ENCODE assay signal across 8 cellular contexts in genomic region chr16:78098544-78099371, GRCh38. TPM values are rescaled to one million over a fixed set of nuclear protein-coding genes. Genes with fewer than 3 reads are reported as not detected.
DNase-seq lines count a peak whose midpoint lies in the region; ATAC-seq lines count a peak whose summit lies in the region.

No MANE protein-coding gene starts in this region.

- CTCF ChIA-PET in activated CD4-positive, alpha-beta memory T cell treated with anti-CD3 and anti-CD28 coated beads for 36 hours (lab: Charles Lee), result interaction anchor here (0.9 to 1.6 kb wide), 7 partner anchors 11 to 98 kb away, joined by 3 to 9 read pairs (median 3); no protein-coding TSS in a partner anchor

- DNase-seq in NCI-H82 (lab: John Stamatoyannopoulos, UW) (peak; percentile 18), NCI-H82 treated with DMSO at 0.1 percent for 48 hours (lab: John Stamatoyannopoulos, UW; ENCODE audit: unreplicated experiment) (no peak), aorta (no peak)
- DNase-seq in activated CD4-positive, alpha-beta memory T cell treated with anti-CD3 and anti-CD28 coated beads for 36 hours, result peak; percentile 12

- ATAC-seq in stimulated activated memory B cell treated with anti-CD40 and anti-IgM and Interleukin-4, amounts not matched to agents 10 μg/mL and 1 μg/mL and 100 μg/mL, for 72 hours, result no peak
- no peak for ATAC-seq in HG03175 (IDR thresholded peaks at IDR 0.05; ENCODE audit: unreplicated experiment)
- no peak for ATAC-seq in aorta (ENCODE audit: low FRiP score)
- ATAC-seq in HG03342 (IDR thresholded peaks at IDR 0.05; ENCODE audit: unreplicated experiment), result no peak

- peaks cover 38% of the 10 kb centered on the region for H3K4me1 Mint-ChIP-seq in activated CD4-positive, alpha-beta memory T cell treated with anti-CD3 and anti-CD28 coated beads for 36 hours (ENCODE audit: low read depth)
- H3K4me1 Mint-ChIP-seq in stimulated activated memory B cell treated with anti-CD40 and anti-IgM and Interleukin-4, amounts not matched to agents 10 μg/mL and 1 μg/mL and 100 μg/mL, for 72 hours, result peaks cover 22% of the 10 kb centered on the region

- peak overlapping the region; percentile 86 for H3K4me3 Mint-ChIP-seq in activated CD4-positive, alpha-beta memory T cell treated with anti-CD3 and anti-CD28 coated beads for 36 hours
- peak overlapping the region; percentile 89 for H3K4me3 Mint-ChIP-seq in stimulated activated memory B cell treated with anti-CD40 and anti-IgM and Interleukin-4, amounts not matched to agents 10 μg/mL and 1 μg/mL and 100 μg/mL, for 72 hours

- no peaks in the 10 kb centered on the region for H3K27me3 ChIP-seq in aorta (ENCODE audit: control insufficient read depth in 1 of 2, insufficient read depth in 2 of 2, low read length in 1 of 2)

- intact Hi-C loops in activated CD4-positive, alpha-beta memory T cell treated with anti-CD3 and anti-CD28 coated beads for 36 hours (cut with micrococcal nuclease), result loop anchor here (1.0 to 10.0 kb wide), 7 partner anchors 93 to 1502 kb away; partner anchors contain the start of genes MAF and NUDT7
- intact Hi-C loops in aorta (cut with DNase I), result loop anchor here (5.0 to 10.0 kb wide), 2 partner anchors 51 to 424 kb away; no protein-coding TSS in a partner anchor

- H3K27ac Mint-ChIP-seq in activated CD4-positive, alpha-beta memory T cell treated with anti-CD3 and anti-CD28 coated beads for 36 hours, result peak overlapping the region; percentile 91
- H3K27ac Mint-ChIP-seq in stimulated activated memory B cell treated with anti-CD40 and anti-IgM and Interleukin-4, amounts not matched to agents 10 μg/mL and 1 μg/mL and 100 μg/mL, for 72 hours, result peak overlapping the region; percentile 88

- no peaks in the 10 kb centered on the region for H3K9me3 ChIP-seq in aorta (ENCODE audit: control insufficient read depth, low read length)

- peaks cover 1% of the 10 kb centered on the region for H3K36me3 Mint-ChIP-seq in activated CD4-positive, alpha-beta memory T cell treated with anti-CD3 and anti-CD28 coated beads for 36 hours
- H3K36me3 Mint-ChIP-seq in stimulated activated memory B cell treated with anti-CD40 and anti-IgM and Interleukin-4, amounts not matched to agents 10 μg/mL and 1 μg/mL and 100 μg/mL, for 72 hours, result no peaks in the 10 kb centered on the region

- no peaks in the 10 kb centered on the region for H3K9me3 Mint-ChIP-seq in activated CD4-positive, alpha-beta memory T cell treated with anti-CD3 and anti-CD28 coated beads for 36 hours
- H3K9me3 Mint-ChIP-seq in stimulated activated memory B cell treated with anti-CD40 and anti-IgM and Interleukin-4, amounts not matched to agents 10 μg/mL and 1 μg/mL and 100 μg/mL, for 72 hours, result no peaks in the 10 kb centered on the region

- H3K4me3 ChIP-seq in iPS-11a (ENCODE audit: low read depth, low read length), result peak overlapping the region; percentile 95
- peak overlapping the region in 1 of 2 donors; percentile 38 for H3K4me3 ChIP-seq in aorta (ENCODE audit: low read length in 2 of 2)

- H3K36me3 ChIP-seq in aorta (ENCODE audit: control insufficient read depth in 1 of 2, insufficient read depth in 2 of 2, low read length in 1 of 2), result no peaks in the 10 kb centered on the region

- no peaks in the 10 kb centered on the region for H3K4me1 ChIP-seq in aorta (ENCODE audit: control insufficient read depth in 1 of 2, insufficient read depth in 2 of 2, low read length in 2 of 2)

- H3K27ac ChIP-seq in aorta (ENCODE audit: low read depth in 1 of 2, low read length in 2 of 2), result peak overlapping the region in 1 of 2 donors; percentile 73

- H3K27me3 Mint-ChIP-seq in activated CD4-positive, alpha-beta memory T cell treated with anti-CD3 and anti-CD28 coated beads for 36 hours, result peaks cover 6% of the 10 kb centered on the region
- peaks cover 3% of the 10 kb centered on the region for H3K27me3 Mint-ChIP-seq in stimulated activated memory B cell treated with anti-CD40 and anti-IgM and Interleukin-4, amounts not matched to agents 10 μg/mL and 1 μg/mL and 100 μg/mL, for 72 hours

- WGBS in aorta, 2 donors, result 39 to 41% methylated on average over 20 of the region's 20 CpGs

- POLR2A ChIA-PET in activated CD4-positive, alpha-beta memory T cell treated with anti-CD3 and anti-CD28 coated beads for 36 hours (lab: Charles Lee), result no interaction called here

RNA-seq across cellular contexts. Expression of gene WWOX, which starts 0.7 kb away (rescaled TPM):
- total RNA-seq in activated CD4-positive, alpha-beta memory T cell treated with anti-CD3 and anti-CD28 coated beads for 36 hours, result 10 to 100 TPM; 14.3 to 16.5 TPM
- total RNA-seq in aorta, result 10 to 100 TPM; 17.3 to 30.9 TPM
- polyA plus RNA-seq in aorta, result 10 to 100 TPM; 11.2 to 11.9 TPM

Comparison
In these comparisons a context has a peak if more than half of its experiments do, and no peak if none do; other contexts are left out.
1. DNase-seq: peak in NCI-H82 (single experiment) and activated CD4-positive, alpha-beta memory T cell treated with anti-CD3 and anti-CD28 coated beads for 36 hours (single experiment); none in NCI-H82 treated with DMSO at 0.1 percent for 48 hours (single experiment) and aorta (0 of 2).